In genomic region chr17:65790241-65790640, GRCh38 we compare ENCODE assay signal across 34 cellular contexts.
"Had no signal": no experiment of that assay in that cellular context is flagged by ENCODE, and none has a peak within 500 bp of the region (broad histone marks: within the 10 kb centered on the region; RNA-seq: fewer than 3 reads in every experiment).

No MANE protein-coding gene starts in this region.

- H3K9me3 Mint-ChIP-seq: activated B cell treated with CpG ODN at 0.5 μM for 24 hours; activated CD8-positive, alpha-beta T cell treated with anti-CD3 and anti-CD28 coated beads for 36 hours; activated naive CD4-positive, alpha-beta T cell treated with anti-CD3 and anti-CD28 coated beads for 36 hours; activated naive CD4-positive, alpha-beta T cell treated with anti-CD3 and anti-CD28 coated beads, Interleukin-2, amount 50 U/mL, for 24 hours; activated naive CD8-positive, alpha-beta T cell treated with anti-CD3 and anti-CD28 coated beads for 36 hours; activated naive CD8-positive, alpha-beta T cell treated with anti-CD3 and anti-CD28 coated beads, Interleukin-2, amount 50 U/mL, for 24 hours; activated T-cell treated with anti-CD3 and anti-CD28 coated beads, Interleukin-2, amount 50 U/mL, for 4 hours; activated T-helper 2 cell treated with anti-CD3 and anti-CD28 coated beads, Interferon-gamma antibody, Interleukin-2, Interleukin-4, amounts not matched to agents 10 μg/mL and 5 μg/mL and 100 μg/mL, durations not matched to agents 14 hours and 24 hours and 36 hours; T-helper 2 cell treated with Interferon-gamma antibody and Interleukin-4, amounts not matched to agents 5 μg/mL and 100 μg/mL, for 36 hours had no signal

- H3K4me3 Mint-ChIP-seq: activated B cell treated with CpG ODN at 0.5 μM for 24 hours; activated CD8-positive, alpha-beta T cell treated with anti-CD3 and anti-CD28 coated beads for 36 hours; activated naive CD4-positive, alpha-beta T cell treated with anti-CD3 and anti-CD28 coated beads for 36 hours; activated naive CD4-positive, alpha-beta T cell treated with anti-CD3 and anti-CD28 coated beads, Interleukin-2, amount 50 U/mL, for 24 hours; activated naive CD8-positive, alpha-beta T cell treated with anti-CD3 and anti-CD28 coated beads for 36 hours; activated naive CD8-positive, alpha-beta T cell treated with anti-CD3 and anti-CD28 coated beads, Interleukin-2, amount 50 U/mL, for 24 hours; activated T-cell treated with anti-CD3 and anti-CD28 coated beads, Interleukin-2, amount 50 U/mL, for 4 hours; T-helper 17 cell; T-helper 2 cell treated with Interferon-gamma antibody and Interleukin-4, amounts not matched to agents 5 μg/mL and 100 μg/mL, for 36 hours had no signal

- H3K36me3 ChIP-seq: adrenal gland, cardiac muscle cell, colonic mucosa, esophagus muscularis mucosa, gastrocnemius medialis, heart right ventricle had no signal

- ATAC-seq: activated CD4-positive, CD25-positive, alpha-beta regulatory T cell treated with anti-CD3 and anti-CD28 coated beads, Interleukin-2, amount 50 U/mL, for 24 hours; activated CD8-positive, alpha-beta T cell treated with anti-CD3 and anti-CD28 coated beads for 36 hours; activated naive CD8-positive, alpha-beta T cell treated with anti-CD3 and anti-CD28 coated beads, Interleukin-2, amount 50 U/mL, for 24 hours; activated T-cell treated with anti-CD3 and anti-CD28 coated beads, Interleukin-2, amount 50 U/mL, for 4 hours; body of pancreas; foreskin keratinocyte; gastrocnemius medialis; heart right ventricle; T-helper 17 cell had no signal

- H3K4me1 ChIP-seq: colonic mucosa had no signal

- H3K36me3 Mint-ChIP-seq: activated naive CD4-positive, alpha-beta T cell treated with anti-CD3 and anti-CD28 coated beads, Interleukin-2, amount 50 U/mL, for 24 hours; activated naive CD8-positive, alpha-beta T cell treated with anti-CD3 and anti-CD28 coated beads for 36 hours had no signal

- H3K27ac Mint-ChIP-seq: activated B cell treated with CpG ODN at 0.5 μM for 24 hours; activated CD8-positive, alpha-beta T cell treated with anti-CD3 and anti-CD28 coated beads for 36 hours; activated naive CD4-positive, alpha-beta T cell treated with anti-CD3 and anti-CD28 coated beads for 36 hours; activated naive CD4-positive, alpha-beta T cell treated with anti-CD3 and anti-CD28 coated beads, Interleukin-2, amount 50 U/mL, for 24 hours; activated naive CD8-positive, alpha-beta T cell treated with anti-CD3 and anti-CD28 coated beads for 36 hours; activated naive CD8-positive, alpha-beta T cell treated with anti-CD3 and anti-CD28 coated beads, Interleukin-2, amount 50 U/mL, for 24 hours; activated T-helper 2 cell treated with anti-CD3 and anti-CD28 coated beads, Interferon-gamma antibody, Interleukin-2, Interleukin-4, amounts not matched to agents 10 μg/mL and 5 μg/mL and 100 μg/mL, durations not matched to agents 14 hours and 24 hours and 36 hours; T-helper 17 cell; T-helper 2 cell treated with Interferon-gamma antibody and Interleukin-4, amounts not matched to agents 5 μg/mL and 100 μg/mL, for 36 hours had no signal

- DNase-seq: activated B cell treated with CpG ODN at 0.5 μM for 24 hours; activated CD4-positive, alpha-beta T cell treated with anti-CD3 and anti-CD28 coated beads for 48 hours; activated CD4-positive, alpha-beta T cell treated with anti-CD3 and anti-CD28 coated beads, Interleukin-2, amount 50 U/mL, for 1 hour; activated CD4-positive, alpha-beta T cell treated with anti-CD3 and anti-CD28 coated beads, Interleukin-2, amount 50 U/mL, for 48 hours; activated CD8-positive, alpha-beta memory T cell treated with anti-CD3 and anti-CD28 coated beads for 24 hours; activated CD8-positive, alpha-beta T cell treated with anti-CD3 and anti-CD28 coated beads for 36 hours; activated effector memory CD4-positive, alpha-beta T cell treated with anti-CD3 and anti-CD28 coated beads, Interleukin-2, amount 50 U/mL, for 16 hours; activated naive CD4-positive, alpha-beta T cell treated with anti-CD3 and anti-CD28 coated beads for 36 hours; activated naive CD8-positive, alpha-beta T cell treated with anti-CD3 and anti-CD28 coated beads for 36 hours; activated naive CD8-positive, alpha-beta T cell treated with anti-CD3 and anti-CD28 coated beads, Interleukin-2, amount 50 U/mL, for 24 hours; activated T-cell treated with anti-CD3 and anti-CD28 coated beads, Interleukin-2, amount 50 U/mL, for 4 hours; adrenal gland; amygdala; aorta; body of pancreas; central memory CD4-positive, alpha-beta T cell; cerebellar nuclear complex; colonic mucosa; dorsolateral prefrontal cortex; effector memory CD4-positive, alpha-beta T cell; erythroblast; foreskin keratinocyte; gastrocnemius medialis; heart right ventricle; T-helper 1 cell; T-helper 17 cell; T1000 had no signal

- H3K4me1 Mint-ChIP-seq: activated B cell treated with CpG ODN at 0.5 μM for 24 hours; activated naive CD4-positive, alpha-beta T cell treated with anti-CD3 and anti-CD28 coated beads, Interleukin-2, amount 50 U/mL, for 24 hours; activated naive CD8-positive, alpha-beta T cell treated with anti-CD3 and anti-CD28 coated beads for 36 hours; activated naive CD8-positive, alpha-beta T cell treated with anti-CD3 and anti-CD28 coated beads, Interleukin-2, amount 50 U/mL, for 24 hours; T-helper 17 cell had no signal

- H3K27ac ChIP-seq: adrenal gland, body of pancreas, cardiac muscle cell, colonic mucosa, dorsolateral prefrontal cortex, esophagus muscularis mucosa, foreskin keratinocyte, gastrocnemius medialis, heart right ventricle, VCaP had no signal

- H3K27me3 Mint-ChIP-seq: activated B cell treated with CpG ODN at 0.5 μM for 24 hours; activated naive CD4-positive, alpha-beta T cell treated with anti-CD3 and anti-CD28 coated beads, Interleukin-2, amount 50 U/mL, for 24 hours; activated naive CD8-positive, alpha-beta T cell treated with anti-CD3 and anti-CD28 coated beads for 36 hours had no signal

- H3K9me3 ChIP-seq: body of pancreas, colonic mucosa, esophagus muscularis mucosa, gastrocnemius medialis, heart right ventricle had no signal

- H3K4me3 ChIP-seq: adrenal gland, body of pancreas, cardiac muscle cell, colonic mucosa, dorsolateral prefrontal cortex, esophagus muscularis mucosa, gastrocnemius medialis, heart right ventricle had no signal

- H3K27me3 ChIP-seq: adrenal gland, body of pancreas, cardiac muscle cell, colonic mucosa, esophagus muscularis mucosa, gastrocnemius medialis, heart right ventricle had no signal
